Comparison of ENCODE assay signal across 26 cellular contexts in genomic region chr3:129530821-129531220, GRCh38. TPM values are rescaled to one million over a fixed set of nuclear protein-coding genes. Genes with fewer than 3 reads are reported as not detected.
DNase-seq lines count a peak whose midpoint lies in the region; ATAC-seq, FAIRE-seq and TF ChIP-seq lines count a peak whose summit lies in the region.
"Had no signal": no experiment of that assay in that cellular context is flagged by ENCODE, and none has a peak within 500 bp of the region (broad histone marks: within the 10 kb centered on the region; RNA-seq: fewer than 3 reads in every experiment).

No MANE protein-coding gene starts in this region.

- H3K36me3 ChIP-seq in left ventricle myocardium inferior (no peaks in the 10 kb centered on the region), H1 (ENCODE audit: control insufficient read depth in 2 of 4, insufficient read depth in 4 of 4, low read length in 3 of 4) (no peaks in the 10 kb centered on the region)
- H3K36me3 ChIP-seq in CD8-positive, alpha-beta T cell (ENCODE audit: insufficient read depth, low read length) = no peaks in the 10 kb centered on the region
- H3K36me3 ChIP-seq: HAP-1 had no signal

- H3K79me1 ChIP-seq in H1 (ENCODE audit: low read depth, low read length) = no peaks in the 10 kb centered on the region

- H3K14ac ChIP-seq in H1 (ENCODE audit: insufficient read length) = no peak overlapping the region

- peak overlapping the region; percentile 55 for H3K18ac ChIP-seq in H1 (ENCODE audit: extremely low read depth, low read length)

- peak overlapping the region; percentile 36; the same call in 1 of the 2 replicates for H2BK15ac ChIP-seq in H1 (ENCODE audit: low read length)

- POLR2A ChIA-PET in H1 (lab: Charles Lee; ENCODE audit: partially characterized antibody) = interaction anchor here (0.6 to 0.9 kb wide), 4 partner anchors 10 to 88 kb away, joined by 3 to 4 read pairs (median 3); partner anchors contain the start of gene H1-8
- POLR2A ChIA-PET in CD8-positive, alpha-beta T cell (lab: Charles Lee) = no interaction called here

- H2AFZ ChIP-seq in H1 (ENCODE audit: low read length) = peak overlapping the region; percentile 14; the same call in 1 of the 2 replicates
- H2AFZ ChIP-seq: PC-9 had no signal

- H3K4me1 ChIP-seq in left ventricle myocardium inferior = peaks cover 10% of the 10 kb centered on the region
- peaks cover 3 to 21% (median 9%) of the 10 kb centered on the region in 4 experiments for H3K4me1 ChIP-seq in H1 (replicated peaks in 1 of 4; ENCODE audit: control insufficient read depth in 3 of 4, insufficient read depth in 4 of 4, low read length in 3 of 4)
- no peaks in the 10 kb centered on the region for H3K4me1 ChIP-seq in CD8-positive, alpha-beta T cell (ENCODE audit: insufficient read depth, low read length)
- H3K4me1 ChIP-seq: HAP-1 had no signal

- H3K4me1 Mint-ChIP-seq in nephron = peaks cover 32% of the 10 kb centered on the region
- H3K4me1 Mint-ChIP-seq in CD8-positive, alpha-beta T cell (ENCODE audit: low read depth) = no peaks in the 10 kb centered on the region
- H3K4me1 Mint-ChIP-seq in stimulated activated naive CD8-positive, alpha-beta T cell treated with anti-CD3 and anti-CD28 coated beads, Interleukin-15, amount 100 ng/mL, for 72 hours = peaks cover 5% of the 10 kb centered on the region

- CTCF ChIA-PET in H1 (lab: Charles Lee; ENCODE audit: partially characterized antibody) = interaction anchor here (0.8 to 2.1 kb wide), 4 partner anchors 19 to 48 kb away, joined by 3 to 5 read pairs (median 5); no protein-coding TSS in a partner anchor
- CTCF ChIA-PET in CD8-positive, alpha-beta T cell (lab: Charles Lee) = interaction anchor here (0.7 kb wide), 1 partner anchor 328 kb away, joined by 3 read pairs; no protein-coding TSS in a partner anchor

- TF ChIP-seq RAD21 in H1 (IDR thresholded peaks at IDR 0.05 in 1 of 2, conservative IDR thresholded peaks at IDR 0.05 in 1 of 2; ENCODE audit: low read depth in 2 of 2, low read length in 2 of 2) = no peak

- H2BK120ac ChIP-seq in H1 (replicated peaks; ENCODE audit: low read depth, low read length) = peak overlapping the region; percentile 88

- H3K4me3 ChIP-seq in left ventricle myocardium inferior = no peak overlapping the region
- no peak overlapping the region for H3K4me3 ChIP-seq in H1 (ENCODE audit: extremely low read depth in 1 of 4, insufficient read depth in 2 of 4, low read depth in 3 of 4, low read length in 4 of 4)
- no peak overlapping the region for H3K4me3 ChIP-seq in CD8-positive, alpha-beta T cell (ENCODE audit: low read depth, low read length)
- H3K4me3 ChIP-seq: HAP-1, PC-9 had no signal

- H3K9me3 ChIP-seq in left ventricle myocardium inferior (replicated peaks) (no peaks in the 10 kb centered on the region), H1 (ENCODE audit: insufficient read depth in 2 of 2, low read depth in 1 of 2, low read length in 1 of 2) (no peaks in the 10 kb centered on the region)
- H3K9me3 ChIP-seq in CD8-positive, alpha-beta T cell (ENCODE audit: low read length) = no peaks in the 10 kb centered on the region
- H3K9me3 ChIP-seq: HAP-1 had no signal

- no peak overlapping the region for H3K23ac ChIP-seq in H1 (ENCODE audit: insufficient read length)

- H4K20me1 ChIP-seq in H1 (replicated peaks in 1 of 2; ENCODE audit: control insufficient read depth in 1 of 2, insufficient read depth in 2 of 2, low read length in 2 of 2) = no peaks in the 10 kb centered on the region

- no peaks in the 10 kb centered on the region for H3K9me3 Mint-ChIP-seq in nephron
- H3K9me3 Mint-ChIP-seq in CD8-positive, alpha-beta T cell = no peaks in the 10 kb centered on the region
- no peaks in the 10 kb centered on the region for H3K9me3 Mint-ChIP-seq in stimulated activated naive CD8-positive, alpha-beta T cell treated with anti-CD3 and anti-CD28 coated beads, Interleukin-15, amount 100 ng/mL, for 72 hours

- H3K4me2 ChIP-seq in H1 (ENCODE audit: insufficient read depth in 1 of 2, low read depth in 2 of 2, low read length in 2 of 2) = peak overlapping the region; percentile 16 to 25; a peak in 2 of 4 replicates
- H3K4me2 ChIP-seq: KMS-11, PC-9 had no signal

- H4K5ac ChIP-seq in H1 (ENCODE audit: insufficient read length, low read depth, low read length) = peak overlapping the region; percentile 81

- no peak for TF ChIP-seq POLR2A in H1 (IDR thresholded peaks at IDR 0.05; ENCODE audit: control extremely low read depth in 1 of 2, low read depth in 2 of 2, low read length in 2 of 2)

- H3K4me3 Mint-ChIP-seq in nephron = no peak overlapping the region
- H3K4me3 Mint-ChIP-seq in CD8-positive, alpha-beta T cell = no peak overlapping the region
- no peak overlapping the region for H3K4me3 Mint-ChIP-seq in stimulated activated naive CD8-positive, alpha-beta T cell treated with anti-CD3 and anti-CD28 coated beads, Interleukin-15, amount 100 ng/mL, for 72 hours

- ATAC-seq in Right ventricle myocardium inferior = no peak
- no peak for ATAC-seq in CD8-positive, alpha-beta T cell
- no peak for ATAC-seq in stimulated activated naive CD8-positive, alpha-beta T cell treated with anti-CD3 and anti-CD28 coated beads, Interleukin-15, amount 100 ng/mL, for 72 hours
- no peak for ATAC-seq in GM18861 (IDR thresholded peaks at IDR 0.05; ENCODE audit: unreplicated experiment)
- ATAC-seq: SK-N-SH treated with all-trans-retinoic acid at 6 μM for 48 hours had no signal

- H3K27ac ChIP-seq in left ventricle myocardium inferior (replicated peaks) (no peak overlapping the region), H1 (ENCODE audit: low read depth, low read length) (no peak overlapping the region)
- H3K27ac ChIP-seq in CD8-positive, alpha-beta T cell (ENCODE audit: low read depth, low read length) = no peak overlapping the region
- H3K27ac ChIP-seq: 22Rv1, C4-2B, KMS-11, PC-9, RWPE1 had no signal

- H3K36me3 Mint-ChIP-seq in nephron (ENCODE audit: low read depth) = no peaks in the 10 kb centered on the region
- no peaks in the 10 kb centered on the region for H3K36me3 Mint-ChIP-seq in CD8-positive, alpha-beta T cell

- no peak overlapping the region for H3K56ac ChIP-seq in H1 (replicated peaks; ENCODE audit: insufficient read length, low read depth, low read length)

- intact Hi-C loops in Right ventricle myocardium inferior (cut with DNase I) (no loop called here), left ventricle myocardium inferior (cut with micrococcal nuclease) (no loop called here)
- intact Hi-C loops in CD8-positive, alpha-beta T cell (cut with DNase I, micrococcal nuclease) = no loop called here

- H3K27me3 ChIP-seq in left ventricle myocardium inferior (ENCODE audit: low read depth) (no peaks in the 10 kb centered on the region), H1 (replicated peaks in 1 of 4; ENCODE audit: control insufficient read depth in 3 of 4, extremely low read depth in 1 of 4, insufficient read depth in 3 of 4, low read length in 3 of 4) (no peaks in the 10 kb centered on the region)
- no peaks in the 10 kb centered on the region for H3K27me3 ChIP-seq in CD8-positive, alpha-beta T cell (ENCODE audit: insufficient read depth, low read length)

- no peak overlapping the region; the same call in 1 of the 2 replicates for H4K8ac ChIP-seq in H1 (ENCODE audit: extremely low read depth, insufficient read depth, low read length)

- H3K4ac ChIP-seq in H1 (replicated peaks; ENCODE audit: insufficient read length, low read depth, low read length) = peak overlapping the region; percentile 83

- H2BK12ac ChIP-seq in H1 (ENCODE audit: low read depth, low read length) = peak overlapping the region; percentile 84

- H2BK20ac ChIP-seq in H1 (ENCODE audit: low read length) = peak overlapping the region; percentile 91; the same call in 1 of the 2 replicates

- peak overlapping the region; percentile 89 for H2BK5ac ChIP-seq in H1 (ENCODE audit: low read depth, low read length)

- peak overlapping the region in 2 of 3 experiments; percentile 88 to 97 for H3K27ac Mint-ChIP-seq in nephron
- no peak overlapping the region for H3K27ac Mint-ChIP-seq in CD8-positive, alpha-beta T cell
- peak overlapping the region in 1 of 2 donors; percentile 90 for H3K27ac Mint-ChIP-seq in stimulated activated naive CD8-positive, alpha-beta T cell treated with anti-CD3 and anti-CD28 coated beads, Interleukin-15, amount 100 ng/mL, for 72 hours

- peak overlapping the region; percentile 54; the same call in 1 of the 2 replicates for H2AK5ac ChIP-seq in H1 (ENCODE audit: low read depth, low read length)

- no peak overlapping the region for H3K9ac ChIP-seq in H1 (replicated peaks in 1 of 4; ENCODE audit: extremely low read depth in 1 of 4, low read depth in 3 of 4, low read length in 3 of 4)
- H3K9ac ChIP-seq: KMS-11 had no signal

- H3K23me2 ChIP-seq in H1 (ENCODE audit: low read depth, low read length) = peaks cover 2% of the 10 kb centered on the region; the same call in 1 of the 2 replicates

- no peaks in the 10 kb centered on the region for H3K79me2 ChIP-seq in H1 (ENCODE audit: control insufficient read depth in 1 of 2, insufficient read depth in 2 of 2, low read length in 2 of 2)

- TF ChIP-seq EP300 in H1 (IDR thresholded peaks at IDR 0.05; ENCODE audit: borderline replicate concordance in 1 of 2, low read depth in 2 of 2, low read length in 2 of 2) = no peak

- TF ChIP-seq CTCF in left ventricle myocardium inferior (IDR thresholded peaks at IDR 0.05; ENCODE audit: borderline replicate concordance) = no peak
- no peak for TF ChIP-seq CTCF in H1 (IDR thresholded peaks at IDR 0.05; ENCODE audit: control extremely low read depth in 1 of 3, insufficient read depth in 1 of 3, low read depth in 1 of 3, low read length in 3 of 3)
- TF ChIP-seq CTCF in nephron (IDR thresholded peaks at IDR 0.05; ENCODE audit: unreplicated experiment in 3 of 3) = no peak
- no peak for TF ChIP-seq CTCF in CD8-positive, alpha-beta T cell (IDR thresholded peaks at IDR 0.05)

- FAIRE-seq in H1 (lab: Jason Lieb, UNC) = no peak
- FAIRE-seq: D721Med, GM19239 had no signal

- DNase-seq in Right ventricle myocardium inferior (ENCODE audit: missing footprints) (peak; percentile 44), left ventricle myocardium inferior (no peak), H1 (ENCODE audit: low read depth in 1 of 2, low spot score in 2 of 2) (no peak), NCI-H1417 treated with DMSO at 0.1 percent for 48 hours (lab: John Stamatoyannopoulos, UW) (no peak)
- DNase-seq in CD8-positive, alpha-beta T cell = no peak
- DNase-seq in stimulated activated naive CD8-positive, alpha-beta T cell treated with anti-CD3 and anti-CD28 coated beads, Interleukin-15, amount 100 ng/mL, for 72 hours = no peak
- DNase-seq: AML-193, GF-D8, NCI-H1092 treated with DMSO at 0.1 percent for 48 hours, NCI-H146, NCI-H2029, NCI-H510A treated with DMSO at 0.1 percent for 48 hours, NCI-H748 treated with DMSO at 0.1 percent for 48 hours, PC-9, SIG-M5 had no signal

- H4K91ac ChIP-seq in H1 (replicated peaks; ENCODE audit: insufficient read length, low read length) = peak overlapping the region; percentile 98

- 86% methylated on average over 13 of the region's 13 CpGs; no CpG with 5 or more reads in 1 of the 2 experiments for WGBS in H1 (ENCODE audit: extremely low coverage in 1 of 2, insufficient coverage in 1 of 2, insufficient read length in 1 of 2, insufficient replicate concordance in 2 of 2, low coverage in 1 of 2, low lambda C conversion rate in 2 of 2, missing lambda C conversion rate in 1 of 2), 2 experiments

- peaks cover 11% of the 10 kb centered on the region for H3K27me3 Mint-ChIP-seq in nephron (ENCODE audit: low read depth)
- no peaks in the 10 kb centered on the region for H3K27me3 Mint-ChIP-seq in CD8-positive, alpha-beta T cell (ENCODE audit: low read depth)
- no peaks in the 10 kb centered on the region for H3K27me3 Mint-ChIP-seq in stimulated activated naive CD8-positive, alpha-beta T cell treated with anti-CD3 and anti-CD28 coated beads, Interleukin-15, amount 100 ng/mL, for 72 hours

RNA-seq across cellular contexts. Expression of gene RHO, which starts 2.4 kb away (rescaled TPM):
- total RNA-seq in Right ventricle myocardium inferior (not detected), left ventricle myocardium inferior (not detected)
- total RNA-seq in H1 (2021; fragmentation: NEBNext Ultra II Directional; extraction: Animal tissue kit (Norgen Biotek cat#: 25700)) = not detected in 2 replicates
- polyA plus RNA-seq in H1 (2011; rRNA removed) = not detected in 2 replicates
- polyA plus RNA-seq in H1 (2011; cell fraction: cytosol; rRNA removed) = not detected
- polyA plus RNA-seq in H1 (2011; cell fraction: nucleus; rRNA removed) = not detected
- polyA plus RNA-seq in H1 (2012, experiment 1 of 2) = not detected in 4 replicates
- polyA plus RNA-seq in H1 (2012, experiment 2 of 2) = not detected
- polyA plus RNA-seq in H1 (2013, experiment 1 of 2) = not detected
- not detected for polyA plus RNA-seq in H1 (2013, experiment 2 of 2)
- polyA minus RNA-seq in H1 (2011; rRNA and poly(A)+ RNA removed) = not detected in 2 replicates
- polyA minus RNA-seq in H1 (2011; cell fraction: cytosol; rRNA and poly(A)+ RNA removed) = not detected
- 0.20 TPM for polyA minus RNA-seq in H1 (2011; cell fraction: nucleus; rRNA and poly(A)+ RNA removed)
- not detected for total RNA-seq in CD8-positive, alpha-beta T cell
- total RNA-seq: HT1080, PC-9 had no signal

RNA-seq across cellular contexts. Expression of gene H1-8, which starts 12.2 kb away (rescaled TPM):
- not detected for total RNA-seq in Right ventricle myocardium inferior
- not detected for total RNA-seq in left ventricle myocardium inferior
- not detected in 2 replicates for total RNA-seq in H1 (2021; fragmentation: NEBNext Ultra II Directional; extraction: Animal tissue kit (Norgen Biotek cat#: 25700))
- not detected in 2 replicates for polyA plus RNA-seq in H1 (2011; rRNA removed)
- polyA plus RNA-seq in H1 (2011; cell fraction: cytosol; rRNA removed) = not detected
- polyA plus RNA-seq in H1 (2011; cell fraction: nucleus; rRNA removed) = not detected
- polyA plus RNA-seq in H1 (2012, experiment 1 of 2) = not detected in 4 replicates
- not detected for polyA plus RNA-seq in H1 (2012, experiment 2 of 2)
- polyA plus RNA-seq in H1 (2013, experiment 1 of 2) = not detected
- not detected for polyA plus RNA-seq in H1 (2013, experiment 2 of 2)
- not detected in 2 replicates for polyA minus RNA-seq in H1 (2011; rRNA and poly(A)+ RNA removed)
- polyA minus RNA-seq in H1 (2011; cell fraction: cytosol; rRNA and poly(A)+ RNA removed) = not detected
- polyA minus RNA-seq in H1 (2011; cell fraction: nucleus; rRNA and poly(A)+ RNA removed) = not detected
- total RNA-seq in CD8-positive, alpha-beta T cell = not detected
- total RNA-seq: HT1080, PC-9 had no signal
